ENCODE assay signal across 19 cellular contexts in the genomic region with DNA sequence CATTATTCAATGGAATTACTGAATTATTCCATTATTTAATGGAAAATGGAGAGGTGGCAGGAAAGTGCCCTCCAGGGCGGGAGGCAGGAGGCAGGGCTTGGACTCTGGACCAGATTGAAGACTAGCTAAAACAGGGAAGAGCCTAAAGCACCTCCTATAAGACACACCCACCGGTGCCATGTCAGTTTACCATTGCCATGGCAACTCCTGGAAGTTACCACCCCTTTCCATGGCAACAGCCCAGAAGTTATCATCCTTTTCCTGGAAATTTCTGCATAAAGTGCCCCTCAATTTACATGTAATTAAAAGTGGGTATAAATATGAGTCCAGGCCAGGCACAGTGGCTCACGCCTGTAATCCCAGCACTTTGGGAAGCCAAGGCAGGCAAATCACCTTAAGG.
DNase-seq lines count a peak whose midpoint lies in the region; TF ChIP-seq lines count a peak whose summit lies in the region.
"Had no signal": no experiment of that assay in that cellular context is flagged by ENCODE, and none has a peak within 500 bp of the region (broad histone marks: within the 10 kb centered on the region; RNA-seq: fewer than 3 reads in every experiment).

No MANE protein-coding gene starts in this region.

- intact Hi-C loops in testis (cut with DNase I; ENCODE audit: low total_unique reads) = no loop called here
- intact Hi-C loops in Calu3 (cut with micrococcal nuclease; ENCODE audit: unreplicated experiment) = no loop called here

- DNase-seq in activated CD4-positive, alpha-beta T cell treated with anti-CD3 and anti-CD28 coated beads for 1 hour = peak; percentile 2
- no peak for DNase-seq in activated CD4-positive, alpha-beta T cell treated with anti-CD3 and anti-CD28 coated beads, Interleukin-2, amount 10 ng/mL, durations not matched to agents 7 days and 5 days
- peak; percentile 8 for DNase-seq in ecto neural progenitor cell (ENCODE audit: low spot score)
- DNase-seq in osteocyte (ENCODE audit: extremely low spot score, unreplicated experiment) = peak; percentile 38
- peak; percentile 12 for DNase-seq in testis
- no peak for DNase-seq in Calu3
- no peak for DNase-seq in NCI-H1436 treated with DMSO at 0.1 percent for 48 hours (lab: John Stamatoyannopoulos, UW)
- DNase-seq: GM23248, H7, Kasumi-1, MV-4-11, NCI-H1105, NCI-H146, NCI-H1930, NCI-H2107, NCI-H446, NCI-H524 treated with DMSO at 0.1 percent for 48 hours, RPMI8226, SHP77 had no signal

- no peaks in the 10 kb centered on the region for H3K36me3 ChIP-seq in testis (ENCODE audit: low read depth, missing control alignments)

- WGBS in testis, 2 donors = 86 to 98% methylated on average over 3 of the region's 3 CpGs

- no peaks in the 10 kb centered on the region for H3K9me3 Mint-ChIP-seq in activated CD4-positive, alpha-beta T cell treated with anti-CD3 and anti-CD28 coated beads, Interleukin-2, amount 10 ng/mL, durations not matched to agents 7 days and 5 days
- H3K9me3 Mint-ChIP-seq in osteocyte (ENCODE audit: unreplicated experiment) = no peaks in the 10 kb centered on the region
- no peaks in the 10 kb centered on the region for H3K9me3 Mint-ChIP-seq in Calu3 (ENCODE audit: low read depth, unreplicated experiment)

- POLR2A ChIA-PET in activated CD4-positive, alpha-beta T cell treated with anti-CD3 and anti-CD28 coated beads, Interleukin-2, amount 10 ng/mL, durations not matched to agents 7 days and 5 days (lab: Charles Lee) = no interaction called here

- H3K27ac Mint-ChIP-seq in activated CD4-positive, alpha-beta T cell treated with anti-CD3 and anti-CD28 coated beads, Interleukin-2, amount 10 ng/mL, durations not matched to agents 7 days and 5 days = no peak overlapping the region
- no peak overlapping the region for H3K27ac Mint-ChIP-seq in osteocyte (ENCODE audit: unreplicated experiment)
- no peak overlapping the region for H3K27ac Mint-ChIP-seq in Calu3 (ENCODE audit: unreplicated experiment)

- CTCF ChIA-PET in activated CD4-positive, alpha-beta T cell treated with anti-CD3 and anti-CD28 coated beads, Interleukin-2, amount 10 ng/mL, durations not matched to agents 7 days and 5 days (lab: Charles Lee) = no interaction called here
- CTCF ChIA-PET in Calu3 (lab: Charles Lee) = no interaction called here

- no peak overlapping the region for H3K4me3 Mint-ChIP-seq in activated CD4-positive, alpha-beta T cell treated with anti-CD3 and anti-CD28 coated beads, Interleukin-2, amount 10 ng/mL, durations not matched to agents 7 days and 5 days
- H3K4me3 Mint-ChIP-seq in osteocyte (ENCODE audit: unreplicated experiment) = no peak overlapping the region
- H3K4me3 Mint-ChIP-seq in Calu3 (ENCODE audit: low read depth, unreplicated experiment) = no peak overlapping the region

- H3K4me3 ChIP-seq in testis = no peak overlapping the region
- H3K4me3 ChIP-seq: GM23248 had no signal

- H3K27me3 Mint-ChIP-seq in activated CD4-positive, alpha-beta T cell treated with anti-CD3 and anti-CD28 coated beads, Interleukin-2, amount 10 ng/mL, durations not matched to agents 7 days and 5 days = no peaks in the 10 kb centered on the region
- no peaks in the 10 kb centered on the region for H3K27me3 Mint-ChIP-seq in osteocyte (ENCODE audit: unreplicated experiment)
- peaks cover 51% of the 10 kb centered on the region for H3K27me3 Mint-ChIP-seq in Calu3 (ENCODE audit: unreplicated experiment)

- no peak for TF ChIP-seq POLR2A in testis (IDR thresholded peaks at IDR 0.05)

- TF ChIP-seq CTCF in osteocyte (IDR thresholded peaks at IDR 0.05) = no peak
- TF ChIP-seq CTCF in testis (IDR thresholded peaks at IDR 0.05) = no peak
- no peak for TF ChIP-seq CTCF in Calu3 (IDR thresholded peaks at IDR 0.05; ENCODE audit: unreplicated experiment)

- no TSS peak for BruUV-seq in Calu3 (replicated peaks; lab: Mats Ljungman, UMichigan)

- H3K9me3 ChIP-seq in testis = no peaks in the 10 kb centered on the region

- no peak overlapping the region for H3K27ac ChIP-seq in testis
- H3K27ac ChIP-seq: GM23248 had no signal

- H3K4me1 Mint-ChIP-seq in activated CD4-positive, alpha-beta T cell treated with anti-CD3 and anti-CD28 coated beads, Interleukin-2, amount 10 ng/mL, durations not matched to agents 7 days and 5 days = no peaks in the 10 kb centered on the region
- no peaks in the 10 kb centered on the region for H3K4me1 Mint-ChIP-seq in osteocyte (ENCODE audit: unreplicated experiment)
- H3K4me1 Mint-ChIP-seq in Calu3 (ENCODE audit: low read depth, unreplicated experiment) = no peaks in the 10 kb centered on the region

- no peaks in the 10 kb centered on the region for H3K36me3 Mint-ChIP-seq in activated CD4-positive, alpha-beta T cell treated with anti-CD3 and anti-CD28 coated beads, Interleukin-2, amount 10 ng/mL, durations not matched to agents 7 days and 5 days (ENCODE audit: low read depth)
- H3K36me3 Mint-ChIP-seq in osteocyte (ENCODE audit: unreplicated experiment) (no peaks in the 10 kb centered on the region), Calu3 (ENCODE audit: insufficient read depth, unreplicated experiment) (no peaks in the 10 kb centered on the region)

- no peaks in the 10 kb centered on the region for H3K27me3 ChIP-seq in testis

- peaks cover 7% of the 10 kb centered on the region for H3K4me1 ChIP-seq in testis

Comparison
In these comparisons a context has a peak if more than half of its experiments do, and no peak if none do; other contexts are left out.
1. DNase-seq: peak in activated CD4-positive, alpha-beta T cell treated with anti-CD3 and anti-CD28 coated beads for 1 hour (single experiment), ecto neural progenitor cell (single experiment), osteocyte (single experiment) and testis (single experiment); none in activated CD4-positive, alpha-beta T cell treated with anti-CD3 and anti-CD28 coated beads, Interleukin-2, amount 10 ng/mL, durations not matched to agents 7 days and 5 days (single experiment), Calu3 (single experiment) and NCI-H1436 treated with DMSO at 0.1 percent for 48 hours (single experiment).